Comparison of ENCODE assay signal across 28 cellular contexts in the genomic region with DNA sequence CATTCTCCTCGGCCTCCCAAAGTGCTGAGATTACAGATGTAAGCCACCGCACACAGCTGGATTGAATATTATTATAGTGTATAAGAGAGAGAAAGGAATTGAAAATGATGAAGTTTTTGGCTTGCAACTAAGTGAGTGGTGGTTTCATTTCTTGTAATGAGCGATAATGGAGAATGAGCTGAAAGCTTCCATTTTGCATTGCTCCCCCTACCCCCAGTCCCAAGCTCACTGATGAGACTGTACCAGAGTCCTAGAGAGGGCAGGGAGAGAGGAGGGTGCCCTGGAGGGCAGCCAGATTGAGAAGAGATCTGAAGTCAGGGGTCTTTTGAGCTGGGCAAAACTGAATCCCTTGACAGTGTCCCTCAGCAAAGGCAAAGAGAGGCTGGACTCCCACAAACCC.
"Had no signal": no experiment of that assay in that cellular context is flagged by ENCODE, and none has a peak within 500 bp of the region (broad histone marks: within the 10 kb centered on the region; RNA-seq: fewer than 3 reads in every experiment).

No MANE protein-coding gene starts in this region.

- H3K36me3 ChIP-seq: left lung, lower lobe of right lung, ovary, right atrium auricular region, suprapubic skin, thoracic aorta, tibial artery, upper lobe of right lung had no signal

- ATAC-seq: left colon, left lung, lower lobe of right lung, natural killer cell, sciatic nerve, upper lobe of right lung had no signal

- H3K36me3 Mint-ChIP-seq: immature natural killer cell, naive B cell, natural killer cell had no signal

- FAIRE-seq: islet of Langerhans, kidney, urothelium cell line had no signal

- H3K4me1 Mint-ChIP-seq: immature natural killer cell, naive B cell, natural killer cell had no signal

- H3K4me3 Mint-ChIP-seq: immature natural killer cell; naive B cell; natural killer cell; stimulated activated naive CD8-positive, alpha-beta T cell treated with anti-CD3 and anti-CD28 coated beads, Interleukin-15, Interleukin-2, amounts not matched to agents 100 ng/mL and 50 ng/mL, for 24 hours had no signal

- H3K4me3 ChIP-seq: left lung, lower lobe of right lung, ovary, right atrium auricular region, skin epidermis, suprapubic skin, thoracic aorta, tibial artery, upper lobe of right lung had no signal

- H3K27ac Mint-ChIP-seq: immature natural killer cell; naive B cell; natural killer cell; progenitor cell of endocrine pancreas; stimulated activated naive CD8-positive, alpha-beta T cell treated with anti-CD3 and anti-CD28 coated beads, Interleukin-15, Interleukin-2, amounts not matched to agents 100 ng/mL and 50 ng/mL, for 24 hours had no signal

- H3K9me3 ChIP-seq: left lung, lower lobe of right lung, ovary, right atrium auricular region, suprapubic skin, thoracic aorta, tibial artery, upper lobe of right lung had no signal

- H3K4me1 ChIP-seq: left lung, lower lobe of right lung, suprapubic skin, tibial artery, upper lobe of right lung had no signal

- H3K9me3 Mint-ChIP-seq: immature natural killer cell; naive B cell; natural killer cell; stimulated activated naive CD8-positive, alpha-beta T cell treated with anti-CD3 and anti-CD28 coated beads, Interleukin-15, Interleukin-2, amounts not matched to agents 100 ng/mL and 50 ng/mL, for 24 hours had no signal

- H3K27ac ChIP-seq: left lung, lower lobe of right lung, ovary, right atrium auricular region, skin epidermis, suprapubic skin, thoracic aorta, tibial artery, upper lobe of right lung had no signal

- H3K27me3 Mint-ChIP-seq: progenitor cell of endocrine pancreas had no signal

- H3K27me3 ChIP-seq: left lung, ovary, right atrium auricular region, suprapubic skin, tibial artery, upper lobe of right lung had no signal

- DNase-seq: hypothalamus; immature natural killer cell; kidney; left colon; left lung; lower lobe of right lung; mammary epithelial cell; mesenchymal stem cell; naive B cell; natural killer cell; ovary; stimulated activated CD4-positive, alpha-beta T cell treated with anti-CD3 and anti-CD28 coated beads, Interleukin-12 subunit alpha, Interleukin-12 subunit beta, amount 100 ng/mL, for 4 hours; stimulated activated CD4-positive, alpha-beta T cell treated with anti-CD3 and anti-CD28 coated beads, Interleukin-15, amount 100 ng/mL, for 24 hours; stimulated activated CD4-positive, alpha-beta T cell treated with anti-CD3 and anti-CD28 coated beads, Interleukin-2, amount 100 ng/mL, for 24 hours; stimulated activated CD4-positive, alpha-beta T cell treated with anti-CD3 and anti-CD28 coated beads, Interleukin-4, amount 100 ng/mL, for 1 hour; stimulated activated naive CD4-positive, alpha-beta T cell; tibial artery; trophoblast cell; upper lobe of right lung had no signal
